In genomic region chr17:11898526-11899235, GRCh38 we compare ENCODE assay signal across 17 cellular contexts.
"Had no signal": no experiment of that assay in that cellular context is flagged by ENCODE, and none has a peak within 500 bp of the region (broad histone marks: within the 10 kb centered on the region; RNA-seq: fewer than 3 reads in every experiment).

No MANE protein-coding gene starts in this region.

- ATAC-seq: body of pancreas; esophagus mucosa; stimulated activated naive B cell treated with anti-CD40 and anti-IgM and Interleukin-4, amounts not matched to agents 10 μg/mL and 1 μg/mL and 100 μg/mL, for 72 hours; WTC11 had no signal

- H3K4me3 Mint-ChIP-seq: activated naive CD4-positive, alpha-beta T cell treated with anti-CD3 and anti-CD28 coated beads for 36 hours; activated naive CD8-positive, alpha-beta T cell treated with anti-CD3 and anti-CD28 coated beads, Interleukin-2, amount 10 ng/mL, durations not matched to agents 7 days and 5 days; dendritic cell treated with granulocyte-macrophage colony-stimulating factor and Interleukin-4, amounts not matched to agents 40 ng/mL and 50 ng/mL, for 4 days; stimulated activated naive B cell treated with anti-CD40 and anti-IgM and Interleukin-4, amounts not matched to agents 10 μg/mL and 1 μg/mL and 100 μg/mL, for 72 hours; WTC11 had no signal

- H3K36me3 Mint-ChIP-seq: activated naive CD8-positive, alpha-beta T cell treated with anti-CD3 and anti-CD28 coated beads, Interleukin-2, amount 10 ng/mL, durations not matched to agents 7 days and 5 days; stimulated activated naive B cell treated with anti-CD40 and anti-IgM and Interleukin-4, amounts not matched to agents 10 μg/mL and 1 μg/mL and 100 μg/mL, for 72 hours had no signal

- H3K27me3 Mint-ChIP-seq: activated naive CD8-positive, alpha-beta T cell treated with anti-CD3 and anti-CD28 coated beads, Interleukin-2, amount 10 ng/mL, durations not matched to agents 7 days and 5 days; dendritic cell treated with granulocyte-macrophage colony-stimulating factor and Interleukin-4, amounts not matched to agents 40 ng/mL and 50 ng/mL, for 4 days had no signal

- H3K36me3 ChIP-seq: sigmoid colon, transverse colon had no signal

- H3K4me3 ChIP-seq: body of pancreas, sigmoid colon, smooth muscle cell, transverse colon had no signal

- H3K4me2 ChIP-seq: smooth muscle cell had no signal

- H3K27ac ChIP-seq: body of pancreas, sigmoid colon, transverse colon had no signal

- DNase-seq: activated CD8-positive, alpha-beta memory T cell treated with anti-CD3 and anti-CD28 coated beads, Interleukin-2, amount 50 U/mL, for 4 hours; activated naive CD4-positive, alpha-beta T cell treated with anti-CD3 and anti-CD28 coated beads for 36 hours; activated naive CD8-positive, alpha-beta T cell treated with anti-CD3 and anti-CD28 coated beads, Interleukin-2, amount 10 ng/mL, durations not matched to agents 7 days and 5 days; activated T-cell treated with anti-CD3 and anti-CD28 coated beads, Interleukin-2, amount 50 U/mL, for 48 hours; body of pancreas; effector memory CD4-positive, alpha-beta T cell; foreskin melanocyte; stimulated activated CD4-positive, alpha-beta T cell treated with anti-CD3 and anti-CD28 coated beads, Interleukin-2, amount 100 ng/mL, for 48 hours; stimulated activated CD8-positive, alpha-beta memory T cell treated with anti-CD3 and anti-CD28 coated beads, Interleukin-4, amount 100 ng/mL, for 48 hours; stimulated activated naive B cell treated with anti-CD40 and anti-IgM and Interleukin-4, amounts not matched to agents 10 μg/mL and 1 μg/mL and 100 μg/mL, for 72 hours; T-helper 9 cell; transverse colon had no signal

- H3K9me3 Mint-ChIP-seq: activated naive CD4-positive, alpha-beta T cell treated with anti-CD3 and anti-CD28 coated beads for 36 hours; activated naive CD8-positive, alpha-beta T cell treated with anti-CD3 and anti-CD28 coated beads, Interleukin-2, amount 10 ng/mL, durations not matched to agents 7 days and 5 days; stimulated activated naive B cell treated with anti-CD40 and anti-IgM and Interleukin-4, amounts not matched to agents 10 μg/mL and 1 μg/mL and 100 μg/mL, for 72 hours had no signal

- H3K4me1 Mint-ChIP-seq: activated naive CD8-positive, alpha-beta T cell treated with anti-CD3 and anti-CD28 coated beads, Interleukin-2, amount 10 ng/mL, durations not matched to agents 7 days and 5 days; stimulated activated naive B cell treated with anti-CD40 and anti-IgM and Interleukin-4, amounts not matched to agents 10 μg/mL and 1 μg/mL and 100 μg/mL, for 72 hours had no signal

- H3K4me1 ChIP-seq: body of pancreas, sigmoid colon, transverse colon had no signal

- H3K27ac Mint-ChIP-seq: activated naive CD4-positive, alpha-beta T cell treated with anti-CD3 and anti-CD28 coated beads for 36 hours; activated naive CD8-positive, alpha-beta T cell treated with anti-CD3 and anti-CD28 coated beads, Interleukin-2, amount 10 ng/mL, durations not matched to agents 7 days and 5 days; dendritic cell treated with granulocyte-macrophage colony-stimulating factor and Interleukin-4, amounts not matched to agents 40 ng/mL and 50 ng/mL, for 4 days; stimulated activated naive B cell treated with anti-CD40 and anti-IgM and Interleukin-4, amounts not matched to agents 10 μg/mL and 1 μg/mL and 100 μg/mL, for 72 hours; WTC11 had no signal

- H3K27me3 ChIP-seq: body of pancreas, sigmoid colon, transverse colon had no signal

- H3K9me3 ChIP-seq: body of pancreas, sigmoid colon, transverse colon had no signal
